ENCODE assay signal across 21 cellular contexts in genomic region chr10:131819241-131820072, GRCh38.
DNase-seq lines count a peak whose midpoint lies in the region; ATAC-seq and TF ChIP-seq lines count a peak whose summit lies in the region.
"Had no signal": no experiment of that assay in that cellular context is flagged by ENCODE, and none has a peak within 500 bp of the region (broad histone marks: within the 10 kb centered on the region; RNA-seq: fewer than 3 reads in every experiment).

No MANE protein-coding gene starts in this region.

- H2BK5ac ChIP-seq in H9 (ENCODE audit: insufficient read length, low read length): no peak overlapping the region

- H3K27me3 ChIP-seq in H9 (ENCODE audit: insufficient read depth, low read length): no peaks in the 10 kb centered on the region
- no peaks in the 10 kb centered on the region for H3K27me3 ChIP-seq in BE2C
- H3K27me3 ChIP-seq in MM.1S (replicated peaks; ENCODE audit: insufficient read depth, low read length): no peaks in the 10 kb centered on the region; the same call in 1 of the 2 replicates
- H3K27me3 ChIP-seq: ovary had no signal

- H3K27me3 Mint-ChIP-seq in CD14-positive monocyte (ENCODE audit: low read depth in 3 of 3) (peaks cover 4 to 8% (median 7%) of the 10 kb centered on the region in 3 donors), H9 (ENCODE audit: low read depth) (no peaks in the 10 kb centered on the region; the same call in 1 of the 2 replicates), nephron progenitor cell (ENCODE audit: low read depth, poor library complexity) (peaks cover 22% of the 10 kb centered on the region)
- peaks cover 4% of the 10 kb centered on the region for H3K27me3 Mint-ChIP-seq in activated CD4-positive, alpha-beta T cell treated with anti-CD3 and anti-CD28 coated beads for 36 hours
- H3K27me3 Mint-ChIP-seq: activated CD4-positive, alpha-beta T cell treated with anti-CD3 and anti-CD28 coated beads, Interleukin-2, amount 10 ng/mL, durations not matched to agents 24 days and 14 days had no signal

- no CpG with 5 or more reads among the region's 25 CpGs for WGBS in H9 (ENCODE audit: extremely low coverage, insufficient read length, low lambda C conversion rate)

- H3K36me3 Mint-ChIP-seq in CD14-positive monocyte (no peaks in the 10 kb centered on the region), H9 (ENCODE audit: insufficient read depth in 1 of 3, low read depth in 3 of 3) (no peaks in the 10 kb centered on the region), nephron progenitor cell (ENCODE audit: low read depth) (no peaks in the 10 kb centered on the region)
- H3K36me3 Mint-ChIP-seq in activated CD4-positive, alpha-beta T cell treated with anti-CD3 and anti-CD28 coated beads for 36 hours (ENCODE audit: low read depth): no peaks in the 10 kb centered on the region
- H3K36me3 Mint-ChIP-seq: activated naive CD4-positive, alpha-beta T cell treated with anti-CD3 and anti-CD28 coated beads, Interleukin-2, amount 50 U/mL, for 72 hours had no signal

- H2AK5ac ChIP-seq in H9 (ENCODE audit: insufficient read length, low read length): no peak overlapping the region

- peaks cover 0 to 2% (median 0%) of the 10 kb centered on the region in 7 donors for H3K9me3 Mint-ChIP-seq in CD14-positive monocyte
- H3K9me3 Mint-ChIP-seq in H9: no peaks in the 10 kb centered on the region
- no peaks in the 10 kb centered on the region for H3K9me3 Mint-ChIP-seq in nephron progenitor cell
- no peaks in the 10 kb centered on the region for H3K9me3 Mint-ChIP-seq in activated CD4-positive, alpha-beta T cell treated with anti-CD3 and anti-CD28 coated beads for 36 hours (ENCODE audit: low read depth)
- H3K9me3 Mint-ChIP-seq: activated CD4-positive, alpha-beta T cell treated with anti-CD3 and anti-CD28 coated beads, Interleukin-2, amount 10 ng/mL, durations not matched to agents 24 days and 14 days; activated naive CD4-positive, alpha-beta T cell treated with anti-CD3 and anti-CD28 coated beads, Interleukin-2, amount 50 U/mL, for 72 hours had no signal

- H3K4me3 Mint-ChIP-seq in CD14-positive monocyte (no peak overlapping the region), H9 (no peak overlapping the region), nephron progenitor cell (no peak overlapping the region)
- no peak overlapping the region for H3K4me3 Mint-ChIP-seq in activated CD4-positive, alpha-beta T cell treated with anti-CD3 and anti-CD28 coated beads for 36 hours
- H3K4me3 Mint-ChIP-seq: activated CD4-positive, alpha-beta T cell treated with anti-CD3 and anti-CD28 coated beads, Interleukin-2, amount 10 ng/mL, durations not matched to agents 24 days and 14 days had no signal

- H3K18ac ChIP-seq in H9 (ENCODE audit: insufficient read length, low read depth, low read length): no peak overlapping the region

- H3K27ac ChIP-seq in H9 (ENCODE audit: insufficient read length, low read depth, low read length): no peak overlapping the region
- no peak overlapping the region for H3K27ac ChIP-seq in MM.1S (ENCODE audit: low read length)
- H3K27ac ChIP-seq: left ventricle myocardium inferior, ovary, PC-9, SK-N-MC, suprapubic skin had no signal

- no peak overlapping the region for H3K9ac ChIP-seq in H9 (ENCODE audit: extremely low read depth, insufficient read length, low read length)
- no peak overlapping the region for H3K9ac ChIP-seq in MM.1S (ENCODE audit: low read length)

- H3K36me3 ChIP-seq in BE2C: no peaks in the 10 kb centered on the region
- H3K36me3 ChIP-seq in MM.1S (replicated peaks; ENCODE audit: insufficient read depth, low read length): no peaks in the 10 kb centered on the region
- H3K36me3 ChIP-seq: left ventricle myocardium inferior, ovary, suprapubic skin had no signal

- DNase-seq in CD14-positive monocyte (ENCODE audit: low spot score) (peak; percentile 30), H9 (peak; percentile 25), ecto neural progenitor cell (ENCODE audit: low spot score) (peak; percentile 42), nephron progenitor cell (peak; percentile 49), BE2C (no peak), MM.1S (no peak)
- no peak for DNase-seq in stimulated activated CD4-positive, alpha-beta T cell treated with anti-CD3 and anti-CD28 coated beads, Interleukin-4, amount 100 ng/mL, for 4 hours
- DNase-seq in activated CD4-positive, alpha-beta T cell treated with anti-CD3 and anti-CD28 coated beads for 36 hours: no peak
- DNase-seq: activated CD4-positive, alpha-beta T cell treated with anti-CD3 and anti-CD28 coated beads, Interleukin-2, amount 10 ng/mL, durations not matched to agents 24 days and 14 days; activated T-cell treated with anti-CD3 and anti-CD28 coated beads, Interleukin-2, amount 50 U/mL, for 1 hour; GOT3; Karpas-422; left ventricle myocardium inferior; NCI-H1436; NCI-H2171 treated with DMSO at 0.1 percent for 48 hours; NCI-H82; ovary; PC-9 had no signal

- no peak overlapping the region for H3K56ac ChIP-seq in H9 (ENCODE audit: insufficient read length, low read depth, low read length)

- no peak overlapping the region for H3K23ac ChIP-seq in H9 (ENCODE audit: insufficient read length, low read depth, low read length)

- no peaks in the 10 kb centered on the region for H3K9me3 ChIP-seq in H9 (ENCODE audit: control insufficient read depth, low read depth, low read length)
- no peaks in the 10 kb centered on the region for H3K9me3 ChIP-seq in BE2C
- no peaks in the 10 kb centered on the region for H3K9me3 ChIP-seq in MM.1S (replicated peaks; ENCODE audit: insufficient read depth, low read length)
- H3K9me3 ChIP-seq: left ventricle myocardium inferior, ovary, suprapubic skin had no signal

- no peaks in the 10 kb centered on the region for H3F3A ChIP-seq in MM.1S (ENCODE audit: insufficient read depth, low read length)

- no peaks in the 10 kb centered on the region for H3K4me1 ChIP-seq in H9 (ENCODE audit: insufficient read depth, low read length)
- no peaks in the 10 kb centered on the region for H3K4me1 ChIP-seq in BE2C
- H3K4me1 ChIP-seq in MM.1S (ENCODE audit: low read length): no peaks in the 10 kb centered on the region
- H3K4me1 ChIP-seq: left ventricle myocardium inferior, suprapubic skin had no signal

- no peaks in the 10 kb centered on the region for H4K20me1 ChIP-seq in H9 (ENCODE audit: control insufficient read depth, insufficient read depth, insufficient read length)
- no peaks in the 10 kb centered on the region for H4K20me1 ChIP-seq in MM.1S (ENCODE audit: insufficient read depth, low read length)

- H2BK15ac ChIP-seq in H9 (ENCODE audit: low read depth, low read length): no peak overlapping the region

- H3K4me2 ChIP-seq in H9 (ENCODE audit: insufficient read depth, insufficient read length, low read length) (no peak overlapping the region), MM.1S (ENCODE audit: low read depth, low read length) (no peak overlapping the region)
- H3K4me2 ChIP-seq: PC-9 had no signal

- no peaks in the 10 kb centered on the region for H3K9me2 ChIP-seq in MM.1S (replicated peaks; ENCODE audit: insufficient read depth, low read length)

- H3K79me2 ChIP-seq in H9 (ENCODE audit: insufficient read depth, low read length): no peaks in the 10 kb centered on the region
- no peaks in the 10 kb centered on the region for H3K79me2 ChIP-seq in MM.1S (ENCODE audit: low read length)

- H2AFZ ChIP-seq in H9 (ENCODE audit: low read length) (no peak overlapping the region), MM.1S (ENCODE audit: low read length) (no peak overlapping the region)
- H2AFZ ChIP-seq: PC-9 had no signal

- no peak overlapping the region for H3K4me3 ChIP-seq in BE2C (ENCODE audit: low read depth, low read length)
- H3K4me3 ChIP-seq in MM.1S (ENCODE audit: low read length): no peak overlapping the region
- H3K4me3 ChIP-seq: left ventricle myocardium inferior, ovary, PC-9, SK-N-MC, suprapubic skin had no signal

- H3K4me1 Mint-ChIP-seq in CD14-positive monocyte: no peaks in the 10 kb centered on the region
- H3K4me1 Mint-ChIP-seq in H9: peaks cover 9 to 20% of the 10 kb centered on the region in 2 experiments
- peaks cover 70% of the 10 kb centered on the region for H3K4me1 Mint-ChIP-seq in nephron progenitor cell
- no peaks in the 10 kb centered on the region for H3K4me1 Mint-ChIP-seq in activated CD4-positive, alpha-beta T cell treated with anti-CD3 and anti-CD28 coated beads for 36 hours
- H3K4me1 Mint-ChIP-seq: activated CD4-positive, alpha-beta T cell treated with anti-CD3 and anti-CD28 coated beads, Interleukin-2, amount 10 ng/mL, durations not matched to agents 24 days and 14 days had no signal

- H2BK120ac ChIP-seq in H9 (ENCODE audit: low read depth, low read length, poor library complexity, severe bottlenecking): no peak overlapping the region

- H3K27ac Mint-ChIP-seq in CD14-positive monocyte (no peak overlapping the region), H9 (no peak overlapping the region), nephron progenitor cell (peak overlapping the region; percentile 42)
- no peak overlapping the region for H3K27ac Mint-ChIP-seq in activated CD4-positive, alpha-beta T cell treated with anti-CD3 and anti-CD28 coated beads for 36 hours
- H3K27ac Mint-ChIP-seq: activated CD4-positive, alpha-beta T cell treated with anti-CD3 and anti-CD28 coated beads, Interleukin-2, amount 10 ng/mL, durations not matched to agents 24 days and 14 days; activated naive CD4-positive, alpha-beta T cell treated with anti-CD3 and anti-CD28 coated beads, Interleukin-2, amount 50 U/mL, for 72 hours had no signal

- intact Hi-C loops in CD14-positive monocyte (cut with micrococcal nuclease): no loop called here
- intact Hi-C loops in activated CD4-positive, alpha-beta T cell treated with anti-CD3 and anti-CD28 coated beads for 36 hours (cut with DNase I, micrococcal nuclease): no loop called here

- POLR2A ChIA-PET in activated CD4-positive, alpha-beta T cell treated with anti-CD3 and anti-CD28 coated beads for 36 hours (lab: Charles Lee): no interaction called here

- H4K8ac ChIP-seq in H9 (replicated peaks; ENCODE audit: insufficient read length, low read depth, low read length): no peak overlapping the region

- no peaks in the 10 kb centered on the region for H3K79me1 ChIP-seq in H9 (ENCODE audit: insufficient read depth, low read depth, low read length, poor library complexity, severe bottlenecking)

- no peak overlapping the region for H3K4ac ChIP-seq in H9 (ENCODE audit: low read depth, low read length)

- H4K91ac ChIP-seq in H9 (ENCODE audit: insufficient read length, low read depth, low read length): no peak overlapping the region

- no peak overlapping the region for H3T11ph ChIP-seq in H9 (ENCODE audit: low read length)

- no peaks in the 10 kb centered on the region for H3K23me2 ChIP-seq in H9 (ENCODE audit: insufficient read length, low read depth, low read length, poor library complexity, severe bottlenecking)

- CTCF ChIA-PET in activated CD4-positive, alpha-beta T cell treated with anti-CD3 and anti-CD28 coated beads for 36 hours (lab: Charles Lee): no interaction called here

- H2BK20ac ChIP-seq in H9 (ENCODE audit: low read depth, low read length, poor library complexity, severe bottlenecking): no peak overlapping the region

- H4K5ac ChIP-seq in H9 (ENCODE audit: insufficient read length, low read depth, low read length): no peak overlapping the region

- no peak overlapping the region for H2BK12ac ChIP-seq in H9 (ENCODE audit: insufficient read length, low read depth, low read length)

- no peak for ATAC-seq in activated CD4-positive, alpha-beta T cell treated with anti-CD3 and anti-CD28 coated beads for 36 hours
- ATAC-seq: activated naive CD4-positive, alpha-beta T cell treated with anti-CD3 and anti-CD28 coated beads, Interleukin-2, amount 50 U/mL, for 72 hours had no signal

- no peak overlapping the region; the same call in 1 of the 2 replicates for H3K14ac ChIP-seq in H9 (ENCODE audit: insufficient read depth, low read length)

- TF ChIP-seq CTCF in CD14-positive monocyte (IDR thresholded peaks at IDR 0.05) (no peak), H9 (conservative IDR thresholded peaks at IDR 0.05) (no peak), nephron progenitor cell (IDR thresholded peaks at IDR 0.05) (no peak), BE2C (IDR thresholded peaks at IDR 0.05; ENCODE audit: low read depth, low read length) (no peak), MM.1S (IDR thresholded peaks at IDR 0.05; ENCODE audit: low read length) (no peak)

Comparison
In these comparisons a context has a peak if more than half of its experiments do, and no peak if none do; other contexts are left out.
1. DNase-seq: peak in CD14-positive monocyte (single experiment), H9 (single experiment), ecto neural progenitor cell (single experiment) and nephron progenitor cell (single experiment); none in stimulated activated CD4-positive, alpha-beta T cell treated with anti-CD3 and anti-CD28 coated beads, Interleukin-4, amount 100 ng/mL, for 4 hours (0 of 2), BE2C (single experiment), activated CD4-positive, alpha-beta T cell treated with anti-CD3 and anti-CD28 coated beads for 36 hours (single experiment) and MM.1S (single experiment).